13 cellular contexts compared by ENCODE assay signal in genomic region chr10:70192325-70192966, GRCh38. TPM values are rescaled to one million over a fixed set of nuclear protein-coding genes. Genes with fewer than 3 reads are reported as not detected.
DNase-seq lines count a peak whose midpoint lies in the region; ATAC-seq and TF ChIP-seq lines count a peak whose summit lies in the region.
"Had no signal": no experiment of that assay in that cellular context is flagged by ENCODE, and none has a peak within 500 bp of the region (broad histone marks: within the 10 kb centered on the region; RNA-seq: fewer than 3 reads in every experiment).

No MANE protein-coding gene starts in this region.

- H4K20me1 ChIP-seq in PC-9 (ENCODE audit: insufficient read depth) = no peaks in the 10 kb centered on the region

- WGBS in right lobe of liver (ENCODE audit: insufficient coverage, low coverage, low lambda C conversion rate, missing lambda C conversion rate) = 51% methylated on average over 4 of the region's 5 CpGs
- 47 to 69% (median 59%) methylated on average over 5 of the region's 5 CpGs for WGBS in stomach, 5 donors

- H3K27me3 ChIP-seq in PC-9 (ENCODE audit: insufficient read depth, low read depth) (no peaks in the 10 kb centered on the region), right lobe of liver (no peaks in the 10 kb centered on the region), stomach (no peaks in the 10 kb centered on the region)

- H3K9me2 ChIP-seq in PC-9 (ENCODE audit: insufficient read depth) = no peaks in the 10 kb centered on the region

- peaks cover 44% of the 10 kb centered on the region for H3F3A ChIP-seq in PC-9 (ENCODE audit: insufficient read depth, low read depth)

- no peak for TF ChIP-seq POLR2A in right lobe of liver (IDR thresholded peaks at IDR 0.05)
- TF ChIP-seq POLR2A in stomach (IDR thresholded peaks at IDR 0.05) = no peak

- H3K36me3 ChIP-seq in PC-9 (ENCODE audit: low read depth) (no peaks in the 10 kb centered on the region), right lobe of liver (no peaks in the 10 kb centered on the region), stomach (peaks cover 0 to 10% (median 0%) of the 10 kb centered on the region in 4 donors)

- H2AFZ ChIP-seq in PC-9 = no peak overlapping the region

- H3K9me3 ChIP-seq in PC-9 (ENCODE audit: insufficient read depth, low read depth) = no peaks in the 10 kb centered on the region
- H3K9me3 ChIP-seq in right lobe of liver = no peaks in the 10 kb centered on the region
- H3K9me3 ChIP-seq in stomach = no peaks in the 10 kb centered on the region

- TF ChIP-seq EP300 in stomach (IDR thresholded peaks at IDR 0.05) = no peak

- H3K27ac ChIP-seq in PC-9 (peak overlapping the region; percentile 66), right lobe of liver (peak overlapping the region in 1 of 3 donors; percentile 33), stomach (peak overlapping the region; percentile 42 to 78 (median 60))

- CTCF ChIA-PET in PC-9 (lab: Charles Lee) = interaction anchor here (1.1 to 1.4 kb wide), 2 partner anchors 29 to 46 kb away, joined by 3 to 4 read pairs; partner anchors contain the start of gene TYSND1

- POLR2A ChIA-PET in PC-9 (lab: Charles Lee; ENCODE audit: unreplicated experiment) = interaction anchor here (0.6 kb wide), 2 partner anchors 39 to 340 kb away, joined by 4 read pairs; no protein-coding TSS in a partner anchor

- H3K4me3 ChIP-seq in PC-9 (no peak overlapping the region), cardiac fibroblast (replicated peaks in 1 of 2; ENCODE audit: low read depth in 2 of 2, low read length in 2 of 2) (no peak overlapping the region), right lobe of liver (no peak overlapping the region), stomach (no peak overlapping the region)
- H3K4me3 ChIP-seq: coronary artery had no signal

- DNase-seq in PC-9 = no peak
- DNase-seq in cardiac fibroblast (ENCODE audit: low read depth in 2 of 2) = peak; percentile 56 to 62
- DNase-seq in right lobe of liver = no peak
- peak; percentile 32 for DNase-seq in stomach
- no peak for DNase-seq in KG1 (lab: John Stamatoyannopoulos, UW)
- no peak for DNase-seq in NOMO-1 (lab: John Stamatoyannopoulos, UW; ENCODE audit: unreplicated experiment in 2 of 2)
- DNase-seq: GDM1; NCI-H1436 treated with DMSO at 0.1 percent for 48 hours; NCI-H524; stimulated activated CD4-positive, alpha-beta T cell treated with anti-CD3 and anti-CD28 coated beads, Interleukin-2, amount 100 ng/mL, for 48 hours; T-cell had no signal

- intact Hi-C loops in PC-9 (cut with micrococcal nuclease; ENCODE audit: unreplicated experiment) (no loop called here), right lobe of liver (cut with DNase I) (no loop called here), stomach (cut with DNase I; ENCODE audit: low total_unique reads) (no loop called here)

- H3K4me1 ChIP-seq in PC-9 (replicated peaks; ENCODE audit: insufficient read depth) (peaks cover 65% of the 10 kb centered on the region), right lobe of liver (peaks cover 0 to 18% (median 5%) of the 10 kb centered on the region in 4 donors), stomach (peaks cover 14 to 36% (median 25%) of the 10 kb centered on the region in 4 donors)

- ATAC-seq in right lobe of liver (peak in 3 of 4 donors; percentile 22 to 32 (median 24)), GM18502 (IDR thresholded peaks at IDR 0.05; ENCODE audit: poor library complexity, unreplicated experiment) (no peak)
- ATAC-seq: T-cell had no signal

- no peaks in the 10 kb centered on the region for H3K79me2 ChIP-seq in PC-9 (ENCODE audit: low read depth)

- H3K4me2 ChIP-seq in PC-9 = peak overlapping the region; percentile 35

- TF ChIP-seq CTCF in PC-9 (conservative IDR thresholded peaks at IDR 0.05) (no peak), cardiac fibroblast (IDR thresholded peaks at IDR 0.05; ENCODE audit: low read depth, low read length) (no peak), right lobe of liver (IDR thresholded peaks at IDR 0.05) (no peak), stomach (IDR thresholded peaks at IDR 0.05) (no peak)

- no TSS peak for BruUV-seq in PC-9 (replicated peaks; lab: Mats Ljungman, UMichigan)

RNA-seq across cellular contexts. Expression of gene SAR1A, which starts 22.1 kb away (rescaled TPM):
- total RNA-seq in PC-9 (2021) (80.3 and 124 TPM in 2 replicates), right lobe of liver (10 to 100 TPM; 35.3 to 77.5 (median 61.0) TPM), stomach (100 to 1,000 TPM in 1 of 5 donors, 10 to 100 TPM in 3, 1 to 10 TPM in 1; 8.7 to 178 (median 48.0) TPM)
- 10 to 100 TPM; 23.2 to 31.0 (median 30.0) TPM for polyA plus RNA-seq in stomach

RNA-seq across cellular contexts. Expression of gene PPA1, which starts 40.8 kb away (rescaled TPM):
- total RNA-seq in PC-9 (2021) = 224 and 236 TPM in 2 replicates
- total RNA-seq in right lobe of liver = 100 to 1,000 TPM in 3 of 6 experiments, 10 to 100 TPM in 3; 64.8 to 133 (median 95.7) TPM
- total RNA-seq in stomach = 100 to 1,000 TPM in 2 of 5 donors, 10 to 100 TPM in 3; 18.1 to 140 (median 93.9) TPM
- polyA plus RNA-seq in stomach = 100 to 1,000 TPM; 152 to 217 (median 162) TPM

RNA-seq across cellular contexts. Expression of gene TYSND1, which starts 45.9 kb away (rescaled TPM):
- 28.0 and 33.5 TPM in 2 replicates for total RNA-seq in PC-9 (2021)
- total RNA-seq in right lobe of liver = 10 to 100 TPM in 2 of 6 experiments, 1 to 10 TPM in 4; 5.3 to 11.1 (median 8.2) TPM
- 10 to 100 TPM in 1 of 5 donors, 1 to 10 TPM in 4; 1.2 to 79.4 (median 3.9) TPM for total RNA-seq in stomach
- polyA plus RNA-seq in stomach = 10 to 100 TPM in 1 of 3 donors, 1 to 10 TPM in 2; 4.8 to 16.3 (median 5.5) TPM

RNA-seq across cellular contexts. Expression of gene AIFM2, which starts 59.8 kb away (rescaled TPM):
- 40.3 and 47.0 TPM in 2 replicates for total RNA-seq in PC-9 (2021)
- total RNA-seq in right lobe of liver = 10 to 100 TPM; 11.4 to 23.3 (median 18.2) TPM
- 10 to 100 TPM in 1 of 5 donors, 1 to 10 TPM in 4; 4.5 to 12.9 (median 5.8) TPM for total RNA-seq in stomach
- 10 to 100 TPM in 2 of 3 donors, 1 to 10 TPM in 1; 6.3 to 14.5 (median 10.6) TPM for polyA plus RNA-seq in stomach

Comparison
In these comparisons a context has a peak if more than half of its experiments do, and no peak if none do; other contexts are left out.
1. DNase-seq: peak in cardiac fibroblast (2 of 2) and stomach (single experiment); none in PC-9 (0 of 2), right lobe of liver (0 of 3), KG1 (single experiment) and NOMO-1 (0 of 2).